23 cellular contexts compared by ENCODE assay signal in the genomic region with DNA sequence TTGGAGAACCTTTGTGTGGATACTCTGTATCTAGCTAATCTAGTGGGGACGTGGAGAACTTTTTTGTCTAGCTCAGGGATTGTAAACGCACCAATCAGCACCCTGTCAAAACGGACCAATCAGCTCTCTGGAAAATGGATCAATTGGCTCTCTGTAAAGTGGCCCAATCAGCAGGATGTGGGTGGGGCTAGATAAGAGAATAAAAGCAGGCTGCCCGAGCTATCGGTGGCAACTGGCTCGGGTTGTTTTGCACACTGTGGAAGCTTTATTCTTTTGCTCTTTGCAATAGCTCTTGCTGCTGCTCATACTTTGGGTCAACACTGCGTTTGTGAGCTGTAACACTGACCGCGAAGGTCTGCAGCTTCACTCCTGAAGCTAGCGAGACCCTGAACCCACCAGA. TPM values are rescaled to one million over a fixed set of nuclear protein-coding genes. Genes with fewer than 3 reads are reported as not detected.
"Had no signal": no experiment of that assay in that cellular context is flagged by ENCODE, and none has a peak within 500 bp of the region (broad histone marks: within the 10 kb centered on the region; RNA-seq: fewer than 3 reads in every experiment).

No MANE protein-coding gene starts in this region.

RNA-seq across cellular contexts. Expression of gene CABP4, which starts 21.5 kb away (rescaled TPM):
- total RNA-seq: hepatocyte, occipital lobe had no signal
- polyA plus RNA-seq: hepatocyte, neural cell had no signal

RNA-seq across cellular contexts. Expression of gene GPR152, which starts 24.2 kb away (rescaled TPM):
- total RNA-seq: hepatocyte; kidney epithelial cell; left ventricle myocardium inferior; lower leg skin; lung; mesenteric fat pad; mucosa of descending colon; myocyte; naive thymus-derived CD4-positive, alpha-beta T cell; natural killer cell treated with Interleukin-12 subunit alpha and Interleukin-12 subunit beta and Interleukin-15 and Interleukin-18, amount 100 ng/mL, for 72 hours; occipital lobe; osteocyte; posterior vena cava; sigmoid colon; spleen; subcutaneous adipose tissue; tibial nerve; ureter; uterus had no signal
- polyA plus RNA-seq: hepatocyte, neural cell, psoas muscle, sigmoid colon, small intestine, thymus had no signal
